ENCODE assay signal across 8 cellular contexts in genomic region chr3:128878556-128879124, GRCh38. TPM values are rescaled to one million over a fixed set of nuclear protein-coding genes. Genes with fewer than 3 reads are reported as not detected.
DNase-seq lines count a peak whose midpoint lies in the region; TF ChIP-seq lines count a peak whose summit lies in the region.

No MANE protein-coding gene starts in this region.

- H3K9ac ChIP-seq in HUES6 (ENCODE audit: low read length), result peak overlapping the region; percentile 98

- H3K4me1 ChIP-seq in HUES6 (ENCODE audit: control insufficient read depth, insufficient read depth, low read length) (peaks cover 7% of the 10 kb centered on the region; the same call in 1 of the 2 replicates), muscle layer of duodenum (ENCODE audit: control insufficient read depth in 1 of 2, insufficient read depth in 2 of 2, low read length in 2 of 2) (peaks cover 19 to 42% of the 10 kb centered on the region in 2 donors)

- intact Hi-C loops in posterior vena cava (cut with DNase I), result no loop called here

- H3K36me3 ChIP-seq in HUES6 (ENCODE audit: control insufficient read depth, insufficient read depth, low read length), result peaks cover 15% of the 10 kb centered on the region
- peaks cover 0 to 19% of the 10 kb centered on the region in 2 donors for H3K36me3 ChIP-seq in muscle layer of duodenum (ENCODE audit: control insufficient read depth in 1 of 2, insufficient read depth in 2 of 2, low read length in 2 of 2)

- H3K4me3 ChIP-seq in HUES6 (ENCODE audit: low read depth, low read length) (peak overlapping the region; percentile 81), epithelial cell of proximal tubule (ENCODE audit: low read depth, low read length) (peak overlapping the region; percentile 84), muscle layer of duodenum (ENCODE audit: low read depth in 1 of 2, low read length in 2 of 2) (peak overlapping the region; percentile 83 to 95)

- H3K27ac ChIP-seq in HUES6 (ENCODE audit: low read depth, low read length) (peak overlapping the region; percentile 95), VCaP (peak overlapping the region; percentile 89), muscle layer of duodenum (ENCODE audit: low read length) (peak overlapping the region; percentile 96)

- H3K27me3 ChIP-seq in HUES6 (ENCODE audit: control insufficient read depth, insufficient read depth, low read length) (0 out of 2 replicates have a peak, but pooled peaks cover 5% of the 10 kb centered on the region), muscle layer of duodenum (ENCODE audit: low read depth, low read length) (no peaks in the 10 kb centered on the region)

- no peaks in the 10 kb centered on the region for H3K9me3 ChIP-seq in HUES6 (ENCODE audit: control insufficient read depth, insufficient read depth, low read depth, low read length)
- no peaks in the 10 kb centered on the region for H3K9me3 ChIP-seq in muscle layer of duodenum (ENCODE audit: control insufficient read depth in 1 of 2, low read length in 2 of 2)

- DNase-seq in COLO829 (ENCODE audit: low spot score) (peak; percentile 79), GM19238 (ENCODE audit: insufficient read length, low spot score) (peak; percentile 19), epithelial cell of proximal tubule (ENCODE audit: low read depth) (peak; percentile 20), ureter (ENCODE audit: low spot score) (peak; percentile 51), posterior vena cava (ENCODE audit: low spot score) (no peak)

- TF ChIP-seq CTCF in VCaP (conservative IDR thresholded peaks at IDR 0.05) (no peak), epithelial cell of proximal tubule (conservative IDR thresholded peaks at IDR 0.05; ENCODE audit: low read depth, low read length) (no peak)

RNA-seq across cellular contexts. Expression of gene ACAD9, which starts 0.8 kb away (rescaled TPM):
- total RNA-seq in epithelial cell of proximal tubule, result 42.8 and 44.6 TPM in 2 replicates
- 76.0 TPM for total RNA-seq in ureter
- 10 to 100 TPM; 27.2 to 32.4 TPM for total RNA-seq in posterior vena cava
